15 cellular contexts compared by ENCODE assay signal in genomic region chr10:34830527-34830926, GRCh38.
"Had no signal": no experiment of that assay in that cellular context is flagged by ENCODE, and none has a peak within 500 bp of the region (broad histone marks: within the 10 kb centered on the region; RNA-seq: fewer than 3 reads in every experiment).

No MANE protein-coding gene starts in this region.

- H3K27me3 ChIP-seq: ascending aorta, cardiac muscle cell, pancreas, SJSA1 had no signal

- H3K4me3 Mint-ChIP-seq: activated naive CD8-positive, alpha-beta T cell treated with anti-CD3 and anti-CD28 coated beads, Interleukin-2, amount 50 U/mL, for 24 hours; immature natural killer cell; naive thymus-derived CD8-positive, alpha-beta T cell had no signal

- H3K36me3 Mint-ChIP-seq: naive thymus-derived CD8-positive, alpha-beta T cell had no signal

- H3K9me3 ChIP-seq: ascending aorta, pancreas, SJSA1 had no signal

- ATAC-seq: activated naive CD8-positive, alpha-beta T cell treated with anti-CD3 and anti-CD28 coated beads, Interleukin-2, amount 50 U/mL, for 24 hours; left cardiac atrium; naive thymus-derived CD8-positive, alpha-beta T cell; pancreas had no signal

- H3K4me1 Mint-ChIP-seq: immature natural killer cell had no signal

- H3K4me1 ChIP-seq: ascending aorta, pancreas, SJSA1 had no signal

- DNase-seq: activated CD4-positive, alpha-beta T cell treated with anti-CD3 and anti-CD28 coated beads for 4 hours; activated naive CD4-positive, alpha-beta T cell treated with Interleukin-2 at 50 U/mL for 16 hours; activated naive CD8-positive, alpha-beta T cell treated with anti-CD3 and anti-CD28 coated beads, Interleukin-2, amount 50 U/mL, for 24 hours; immature natural killer cell; left cardiac atrium; naive thymus-derived CD8-positive, alpha-beta T cell; pancreas; retina; T-helper 1 cell had no signal

- H3K36me3 ChIP-seq: ascending aorta, cardiac muscle cell, pancreas, SJSA1 had no signal

- H3K9me3 Mint-ChIP-seq: activated naive CD8-positive, alpha-beta T cell treated with anti-CD3 and anti-CD28 coated beads, Interleukin-2, amount 50 U/mL, for 24 hours; immature natural killer cell; naive thymus-derived CD8-positive, alpha-beta T cell had no signal

- H3K27me3 Mint-ChIP-seq: activated naive CD8-positive, alpha-beta T cell treated with anti-CD3 and anti-CD28 coated beads, Interleukin-2, amount 50 U/mL, for 24 hours had no signal

- H3K4me2 ChIP-seq: smooth muscle cell had no signal

- H3K27ac ChIP-seq: ascending aorta, cardiac muscle cell, epithelial cell of prostate, pancreas, SJSA1 had no signal

- H3K27ac Mint-ChIP-seq: activated naive CD8-positive, alpha-beta T cell treated with anti-CD3 and anti-CD28 coated beads, Interleukin-2, amount 50 U/mL, for 24 hours; immature natural killer cell; naive thymus-derived CD8-positive, alpha-beta T cell had no signal

- H3K4me3 ChIP-seq: ascending aorta, cardiac muscle cell, lung, pancreas, SJSA1, smooth muscle cell had no signal
